Comparison of ENCODE assay signal across 15 cellular contexts in genomic region chr7:157694389-157694665, GRCh38.
"Had no signal": no experiment of that assay in that cellular context is flagged by ENCODE, and none has a peak within 500 bp of the region (broad histone marks: within the 10 kb centered on the region; RNA-seq: fewer than 3 reads in every experiment).

No MANE protein-coding gene starts in this region.

- H3K4me3 ChIP-seq: lung, transverse colon had no signal

- H3K36me3 Mint-ChIP-seq: activated naive CD4-positive, alpha-beta T cell treated with anti-CD3 and anti-CD28 coated beads, Interleukin-2, amount 50 U/mL, for 24 hours; natural killer cell; stimulated activated naive B cell treated with anti-CD40 and anti-IgM and Interleukin-4, amounts not matched to agents 10 μg/mL and 1 μg/mL and 100 μg/mL, for 72 hours had no signal

- H3K36me3 ChIP-seq: breast epithelium, transverse colon had no signal

- H3K27ac Mint-ChIP-seq: activated naive CD4-positive, alpha-beta T cell treated with anti-CD3 and anti-CD28 coated beads, Interleukin-2, amount 50 U/mL, for 24 hours; natural killer cell; stimulated activated naive B cell treated with anti-CD40 and anti-IgM and Interleukin-4, amounts not matched to agents 10 μg/mL and 1 μg/mL and 100 μg/mL, for 72 hours had no signal

- H3K9me3 Mint-ChIP-seq: activated naive CD4-positive, alpha-beta T cell treated with anti-CD3 and anti-CD28 coated beads, Interleukin-2, amount 50 U/mL, for 24 hours; natural killer cell; stimulated activated naive B cell treated with anti-CD40 and anti-IgM and Interleukin-4, amounts not matched to agents 10 μg/mL and 1 μg/mL and 100 μg/mL, for 72 hours had no signal

- ATAC-seq: activated CD8-positive, alpha-beta T cell treated with anti-CD3 and anti-CD28 coated beads, Interleukin-2, amount 10 ng/mL, durations not matched to agents 7 days and 5 days; esophagus mucosa; left cardiac atrium; stimulated activated naive B cell treated with anti-CD40 and anti-IgM and Interleukin-4, amounts not matched to agents 10 μg/mL and 1 μg/mL and 100 μg/mL, for 72 hours had no signal

- DNase-seq: activated CD4-positive, alpha-beta T cell treated with anti-CD3 and anti-CD28 coated beads for 4 hours; activated CD8-positive, alpha-beta T cell treated with anti-CD3 and anti-CD28 coated beads, Interleukin-2, amount 10 ng/mL, durations not matched to agents 7 days and 5 days; amygdala; left cardiac atrium; natural killer cell; SHP77 treated with DMSO at 0.1 percent for 48 hours; stimulated activated CD4-positive, alpha-beta T cell treated with anti-CD3 and anti-CD28 coated beads, Interleukin-2, amount 100 ng/mL, for 24 hours; stimulated activated naive B cell treated with anti-CD40 and anti-IgM and Interleukin-4, amounts not matched to agents 10 μg/mL and 1 μg/mL and 100 μg/mL, for 72 hours; substantia nigra; T-helper 9 cell; transverse colon had no signal

- H3K27ac ChIP-seq: breast epithelium, transverse colon had no signal

- H3K4me1 Mint-ChIP-seq: natural killer cell had no signal

- H3K4me3 Mint-ChIP-seq: activated CD8-positive, alpha-beta T cell treated with anti-CD3 and anti-CD28 coated beads, Interleukin-2, amount 10 ng/mL, durations not matched to agents 7 days and 5 days; natural killer cell had no signal

- H3K9me3 ChIP-seq: breast epithelium, transverse colon had no signal
